20 cellular contexts compared by ENCODE assay signal in the genomic region with DNA sequence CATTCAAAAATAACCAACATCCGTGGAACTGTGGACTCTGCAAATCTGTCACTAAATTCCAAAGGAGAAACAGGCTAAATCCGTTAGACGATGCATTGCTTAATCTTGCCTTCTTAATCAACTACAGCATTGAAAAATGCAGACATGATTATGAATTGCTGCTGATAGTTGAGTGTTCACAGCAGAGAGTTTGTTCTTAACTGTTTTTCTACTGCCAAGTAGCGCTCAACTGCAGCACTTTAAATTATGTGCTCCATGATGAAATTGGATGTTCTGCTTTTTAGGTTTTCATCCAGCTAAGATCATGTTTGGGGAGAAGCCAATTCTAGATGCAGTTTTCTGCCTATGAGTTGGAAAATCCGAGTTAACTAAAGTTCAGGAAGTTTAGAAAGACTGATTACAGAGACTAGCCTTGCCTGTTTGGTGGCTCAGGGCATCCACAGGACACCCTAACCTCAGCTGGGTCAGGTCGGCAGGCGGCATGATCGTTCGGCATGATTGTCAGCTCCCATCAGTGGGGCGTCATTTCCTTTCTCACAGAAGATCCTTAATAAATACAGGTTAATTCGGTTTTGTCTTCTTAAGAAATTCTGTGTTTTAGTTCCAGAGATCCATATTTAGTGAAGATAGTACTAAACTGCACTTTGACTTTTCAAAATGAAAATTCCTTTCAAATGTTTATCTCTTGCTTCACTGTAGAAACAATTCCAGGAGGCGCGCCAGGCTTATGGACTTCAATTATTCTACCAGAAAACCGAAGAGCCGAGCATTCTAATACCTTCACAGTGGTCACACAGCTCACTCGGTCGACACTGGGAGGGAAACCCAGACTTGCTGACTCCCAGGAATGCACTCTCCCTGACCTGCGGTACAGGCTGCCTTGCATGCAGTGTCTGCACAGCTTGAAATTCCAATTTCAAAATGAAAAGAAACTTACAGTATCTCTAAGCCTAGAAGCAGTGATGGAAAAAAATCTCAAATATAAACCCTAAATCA.
DNase-seq lines count a peak whose midpoint lies in the region; ATAC-seq, FAIRE-seq and TF ChIP-seq lines count a peak whose summit lies in the region.
"Had no signal": no experiment of that assay in that cellular context is flagged by ENCODE, and none has a peak within 500 bp of the region (broad histone marks: within the 10 kb centered on the region; RNA-seq: fewer than 3 reads in every experiment).

No MANE protein-coding gene starts in this region.

- no peaks in the 10 kb centered on the region for H3F3A ChIP-seq in SK-N-SH (replicated peaks; ENCODE audit: insufficient read depth)

- no peak overlapping the region for H3K27ac ChIP-seq in AG04450 (ENCODE audit: low read depth, low read length)
- H3K27ac ChIP-seq in SJSA1, result no peak overlapping the region
- peak overlapping the region in 1 of 4 donors; percentile 15 for H3K27ac ChIP-seq in pancreas
- H3K27ac ChIP-seq in SK-N-SH (ENCODE audit: low read depth in 2 of 2, low read length in 1 of 2), result no peak overlapping the region
- H3K27ac ChIP-seq: gastrocnemius medialis, PC-9 had no signal

- no peak overlapping the region for H3K27ac Mint-ChIP-seq in activated CD4-positive, alpha-beta T cell treated with anti-CD3 and anti-CD28 coated beads for 36 hours
- H3K27ac Mint-ChIP-seq: IgD-negative memory B cell; naive thymus-derived CD4-positive, alpha-beta T cell had no signal

- CTCF ChIA-PET in AG04450 (lab: Charles Lee), result interaction anchor here (0.6 to 1.2 kb wide), 3 partner anchors 137 to 285 kb away, joined by 3 to 5 read pairs (median 3); no protein-coding TSS in a partner anchor
- CTCF ChIA-PET in SK-N-SH (lab: Yijun Ruan, JAX), result no interaction called here
- CTCF ChIA-PET in activated CD4-positive, alpha-beta T cell treated with anti-CD3 and anti-CD28 coated beads for 36 hours (lab: Charles Lee), result no interaction called here

- H3K27me3 ChIP-seq in AG04450 (ENCODE audit: control insufficient read depth, insufficient read depth, low read length) (no peaks in the 10 kb centered on the region), SJSA1 (replicated peaks) (no peaks in the 10 kb centered on the region), pancreas (no peaks in the 10 kb centered on the region), SK-N-SH (ENCODE audit: insufficient read depth) (peaks cover 6% of the 10 kb centered on the region; the same call in 1 of the 2 replicates)
- H3K27me3 ChIP-seq: gastrocnemius medialis had no signal

- H3K9me3 ChIP-seq in AG04450 (ENCODE audit: control insufficient read depth, insufficient read depth, low read length) (no peaks in the 10 kb centered on the region), SJSA1 (replicated peaks) (peaks cover under 1% of the 10 kb centered on the region; the same call in 1 of the 2 replicates), pancreas (no peaks in the 10 kb centered on the region), SK-N-SH (no peaks in the 10 kb centered on the region)
- H3K9me3 ChIP-seq: gastrocnemius medialis had no signal

- POLR2A ChIA-PET in AG04450 (lab: Yijun Ruan, JAX), result no interaction called here
- POLR2A ChIA-PET in SK-N-SH (lab: Yijun Ruan, JAX), result no interaction called here
- POLR2A ChIA-PET in activated CD4-positive, alpha-beta T cell treated with anti-CD3 and anti-CD28 coated beads for 36 hours (lab: Charles Lee), result no interaction called here

- DNase-seq in AG04450 (ENCODE audit: low read depth, low spot score) (no peak), SJSA1 (ENCODE audit: low read depth in 1 of 2, low spot score in 2 of 2) (peak in 1 of 2 experiments; percentile 34), fibroblast of the aortic adventitia (ENCODE audit: low read depth) (peak; percentile 69), pancreas (no peak), SK-N-SH (no peak), posterior cingulate gyrus (no peak)
- no peak for DNase-seq in activated CD4-positive, alpha-beta T cell treated with anti-CD3 and anti-CD28 coated beads for 36 hours
- DNase-seq: activated CD4-positive, alpha-beta T cell treated with anti-CD3 and anti-CD28 coated beads for 1 hour; activated T-cell treated with anti-CD3 and anti-CD28 coated beads, Interleukin-2, amount 50 U/mL, for 4 hours; dorsolateral prefrontal cortex; gastrocnemius medialis; islet precursor cell; naive thymus-derived CD4-positive, alpha-beta T cell; NCI-H1417 treated with DMSO at 0.1 percent for 48 hours; NCI-H510A; PC-9; stimulated activated CD4-positive, alpha-beta T cell treated with anti-CD3 and anti-CD28 coated beads, Interleukin-15, amount 100 ng/mL, for 24 hours; trophoblast cell had no signal

- H3K4me3 Mint-ChIP-seq in activated CD4-positive, alpha-beta T cell treated with anti-CD3 and anti-CD28 coated beads for 36 hours, result no peak overlapping the region
- H3K4me3 Mint-ChIP-seq: activated T-cell treated with anti-CD3 and anti-CD28 coated beads, Interleukin-2, amount 50 U/mL, for 4 hours; IgD-negative memory B cell; naive thymus-derived CD4-positive, alpha-beta T cell had no signal

- no peak for FAIRE-seq in pancreas (lab: Jason Lieb, UNC)

- no peak overlapping the region for H3K9ac ChIP-seq in SK-N-SH

- 46 to 47% methylated on average over 18 of the region's 18 CpGs for WGBS in pancreas, 2 donors
- 26% methylated on average over 18 of the region's 18 CpGs for WGBS in SK-N-SH (ENCODE audit: low lambda C conversion rate)

- H3K4me1 ChIP-seq in SJSA1 (replicated peaks) (peaks cover 4% of the 10 kb centered on the region), pancreas (no peaks in the 10 kb centered on the region), SK-N-SH (ENCODE audit: control insufficient read depth in 1 of 2, insufficient read depth in 2 of 2, low read depth in 1 of 2, low read length in 1 of 2) (no peaks in the 10 kb centered on the region)

- no peaks in the 10 kb centered on the region for H3K9me2 ChIP-seq in SK-N-SH

- TF ChIP-seq CTCF in AG04450 (IDR thresholded peaks at IDR 0.05; ENCODE audit: low read depth, low read length), result 0 out of 2 replicates have a peak, but pooled peaks have one; percentile 5
- no peak for TF ChIP-seq CTCF in fibroblast of the aortic adventitia (IDR thresholded peaks at IDR 0.05; ENCODE audit: insufficient read depth, low read length)
- no peak for TF ChIP-seq CTCF in pancreas (IDR thresholded peaks at IDR 0.05)
- TF ChIP-seq CTCF in SK-N-SH (IDR thresholded peaks at IDR 0.05), result no peak

- no peaks in the 10 kb centered on the region for H3K79me2 ChIP-seq in SK-N-SH (ENCODE audit: insufficient read depth)

- ATAC-seq in pancreas, result peak in 3 of 4 donors; percentile 35 to 54 (median 53)
- no peak for ATAC-seq in GM21737 (IDR thresholded peaks at IDR 0.05; ENCODE audit: unreplicated experiment)
- no peak for ATAC-seq in activated CD4-positive, alpha-beta T cell treated with anti-CD3 and anti-CD28 coated beads for 36 hours
- ATAC-seq: activated T-cell treated with anti-CD3 and anti-CD28 coated beads, Interleukin-2, amount 50 U/mL, for 4 hours; naive thymus-derived CD4-positive, alpha-beta T cell had no signal

- no peak for TF ChIP-seq EP300 in SK-N-SH (IDR thresholded peaks at IDR 0.05; ENCODE audit: borderline replicate concordance in 1 of 2, low read depth in 1 of 2, low read length in 1 of 2)

- no peak overlapping the region for H2AFZ ChIP-seq in SK-N-SH (ENCODE audit: low read depth)
- H2AFZ ChIP-seq: PC-9 had no signal

- no peak overlapping the region for H3K4me2 ChIP-seq in SK-N-SH
- H3K4me2 ChIP-seq: PC-9 had no signal

- intact Hi-C loops in pancreas (cut with DNase I) (no loop called here), posterior cingulate gyrus (cut with DNase I) (no loop called here)
- intact Hi-C loops in activated CD4-positive, alpha-beta T cell treated with anti-CD3 and anti-CD28 coated beads for 36 hours (cut with DNase I, micrococcal nuclease), result no loop called here

- no peak for TF ChIP-seq RAD21 in SK-N-SH (IDR thresholded peaks at IDR 0.05; ENCODE audit: low read length)

- no peaks in the 10 kb centered on the region for H4K20me1 ChIP-seq in SK-N-SH (ENCODE audit: insufficient read depth)

- H3K4me3 ChIP-seq in AG04450 (ENCODE audit: low read depth, low read length) (peak overlapping the region; percentile 41), SJSA1 (peak overlapping the region; percentile 15), fibroblast of the aortic adventitia (ENCODE audit: low read depth, low read length) (peak overlapping the region; percentile 33), pancreas (no peak overlapping the region), SK-N-SH (ENCODE audit: low read depth in 2 of 2, low read length in 1 of 2) (no peak overlapping the region)
- H3K4me3 ChIP-seq: PC-9 had no signal

- H3K36me3 Mint-ChIP-seq in activated CD4-positive, alpha-beta T cell treated with anti-CD3 and anti-CD28 coated beads for 36 hours (ENCODE audit: low read depth), result no peaks in the 10 kb centered on the region
- H3K36me3 Mint-ChIP-seq: IgD-negative memory B cell had no signal

- H3K4me1 Mint-ChIP-seq in activated CD4-positive, alpha-beta T cell treated with anti-CD3 and anti-CD28 coated beads for 36 hours, result no peaks in the 10 kb centered on the region

- H3K36me3 ChIP-seq in SJSA1, result no peaks in the 10 kb centered on the region
- H3K36me3 ChIP-seq in pancreas, result no peaks in the 10 kb centered on the region
- H3K36me3 ChIP-seq in SK-N-SH (replicated peaks in 1 of 2; ENCODE audit: control insufficient read depth in 1 of 2, insufficient read depth in 2 of 2, low read length in 1 of 2), result no peaks in the 10 kb centered on the region
- H3K36me3 ChIP-seq: gastrocnemius medialis had no signal

- peaks cover 4% of the 10 kb centered on the region for H3K9me3 Mint-ChIP-seq in activated CD4-positive, alpha-beta T cell treated with anti-CD3 and anti-CD28 coated beads for 36 hours (ENCODE audit: low read depth)

- H3K27me3 Mint-ChIP-seq in activated CD4-positive, alpha-beta T cell treated with anti-CD3 and anti-CD28 coated beads for 36 hours, result peaks cover 8% of the 10 kb centered on the region

TF ChIP-seq in SK-N-SH, 30 proteins besides CTCF, POLR2A, EP300 and RAD21:
- TF ChIP-seq TEAD4 (IDR thresholded peaks at IDR 0.05; ENCODE audit: borderline replicate concordance, insufficient read depth), result no peak
- no peak for TF ChIP-seq RXRA (IDR thresholded peaks at IDR 0.05; ENCODE audit: borderline replicate concordance, low read depth)
TF ChIP-seq in SK-N-SH: peak in this region for 0.

Comparison
In these comparisons a context has a peak if more than half of its experiments do, and no peak if none do; other contexts are left out.
1. H3K4me3 ChIP-seq: peak in AG04450 (single experiment), SJSA1 (single experiment) and fibroblast of the aortic adventitia (single experiment); none in pancreas (0 of 4) and SK-N-SH (0 of 2).
2. ATAC-seq: peak in pancreas (3 of 4); none in GM21737 (single experiment) and activated CD4-positive, alpha-beta T cell treated with anti-CD3 and anti-CD28 coated beads for 36 hours (single experiment).